8 cellular contexts compared by ENCODE assay signal in the genomic region with DNA sequence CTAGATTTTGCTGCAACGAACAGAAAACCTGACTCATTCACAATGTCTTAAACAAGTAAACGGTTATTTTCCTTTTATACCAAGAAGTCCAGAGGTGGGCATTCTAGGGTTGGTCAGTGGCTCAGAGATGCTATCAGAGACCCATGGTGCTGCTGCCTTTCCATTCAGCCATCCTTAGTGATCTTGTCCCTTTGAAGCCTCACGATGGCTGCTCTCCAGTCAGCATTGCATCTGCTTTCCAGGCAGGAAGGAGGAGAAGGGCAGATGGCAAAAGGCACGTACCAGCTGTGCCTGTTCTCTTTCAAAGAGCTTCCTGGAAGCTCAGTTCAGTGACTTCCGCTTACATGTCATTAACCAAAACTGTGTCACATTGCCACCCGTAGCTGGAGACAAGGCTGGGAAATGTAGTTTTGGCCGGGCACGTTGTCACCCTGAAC. TPM values are rescaled to one million over a fixed set of nuclear protein-coding genes. Genes with fewer than 3 reads are reported as not detected.
A peak's percentile ranks its signal among the peaks of the same experiment; 100 is the strongest.
DNase-seq lines count a peak whose midpoint lies in the region; ATAC-seq and TF ChIP-seq lines count a peak whose summit lies in the region.

No MANE protein-coding gene starts in this region.

- peaks cover 20% of the 10 kb centered on the region for H3K4me1 Mint-ChIP-seq in activated CD4-positive, alpha-beta memory T cell treated with anti-CD3 and anti-CD28 coated beads, Interleukin-2, amount 10 ng/mL, durations not matched to agents 7 days and 5 days

- H3K9me3 Mint-ChIP-seq in activated CD4-positive, alpha-beta memory T cell treated with anti-CD3 and anti-CD28 coated beads, Interleukin-2, amount 10 ng/mL, durations not matched to agents 7 days and 5 days = no peaks in the 10 kb centered on the region

- CTCF ChIA-PET in activated CD4-positive, alpha-beta memory T cell treated with anti-CD3 and anti-CD28 coated beads, Interleukin-2, amount 10 ng/mL, durations not matched to agents 7 days and 5 days (lab: Charles Lee) = interaction anchor here (0.9 to 3.2 kb wide), 4 partner anchors 29 to 183 kb away, joined by 3 to 11 read pairs (median 6); partner anchors contain the start of gene INTS6

- peak overlapping the region; percentile 71 for H3K4me3 Mint-ChIP-seq in activated CD4-positive, alpha-beta memory T cell treated with anti-CD3 and anti-CD28 coated beads, Interleukin-2, amount 10 ng/mL, durations not matched to agents 7 days and 5 days

- H3K27me3 Mint-ChIP-seq in activated CD4-positive, alpha-beta memory T cell treated with anti-CD3 and anti-CD28 coated beads, Interleukin-2, amount 10 ng/mL, durations not matched to agents 7 days and 5 days = no peaks in the 10 kb centered on the region

- peak; percentile 87 for ATAC-seq in GM21786 (IDR thresholded peaks at IDR 0.05; ENCODE audit: unreplicated experiment)

- POLR2A ChIA-PET in activated CD4-positive, alpha-beta memory T cell treated with anti-CD3 and anti-CD28 coated beads, Interleukin-2, amount 10 ng/mL, durations not matched to agents 7 days and 5 days (lab: Charles Lee) = interaction anchor here (0.7 to 3.3 kb wide), 10 partner anchors 11 to 189 kb away, joined by 3 to 48 read pairs (median 6); partner anchors contain the start of gene INTS6

- peak overlapping the region; percentile 90 for H3K27ac Mint-ChIP-seq in activated CD4-positive, alpha-beta memory T cell treated with anti-CD3 and anti-CD28 coated beads, Interleukin-2, amount 10 ng/mL, durations not matched to agents 7 days and 5 days

- peak; percentile 46 for DNase-seq in NCI-H1092 (lab: John Stamatoyannopoulos, UW)
- DNase-seq in activated CD4-positive, alpha-beta memory T cell treated with anti-CD3 and anti-CD28 coated beads, Interleukin-2, amount 10 ng/mL, durations not matched to agents 7 days and 5 days = peak; percentile 62
- peak; percentile 65 to 71 for DNase-seq in foreskin fibroblast
- peak; percentile 59 for DNase-seq in stimulated activated CD4-positive, alpha-beta T cell treated with anti-CD3 and anti-CD28 coated beads, Interleukin-15, amount 100 ng/mL, for 24 hours
- DNase-seq in kidney glomerular epithelial cell (lab: John Stamatoyannopoulos, UW) = no peak
- no peak for DNase-seq in DMS114 treated with DMSO at 0.1 percent for 48 hours (lab: John Stamatoyannopoulos, UW; ENCODE audit: unreplicated experiment)

- peaks cover 2% of the 10 kb centered on the region for H3K36me3 Mint-ChIP-seq in activated CD4-positive, alpha-beta memory T cell treated with anti-CD3 and anti-CD28 coated beads, Interleukin-2, amount 10 ng/mL, durations not matched to agents 7 days and 5 days (ENCODE audit: low read depth)

- TF ChIP-seq CTCF in GM12875 (IDR thresholded peaks at IDR 0.05; ENCODE audit: borderline replicate concordance, insufficient read depth, low read depth, low read length) (no peak), foreskin fibroblast (IDR thresholded peaks at IDR 0.05; ENCODE audit: low read depth, low read length) (no peak)

- H3K4me3 ChIP-seq in GM12875 (ENCODE audit: low read depth, low read length) (peak overlapping the region; percentile 49), foreskin fibroblast (ENCODE audit: low read depth in 1 of 2, low read length in 2 of 2) (peak overlapping the region in 1 of 2 donors; percentile 36)

RNA-seq across cellular contexts. Expression of gene WDFY2, which starts 30.1 kb away (rescaled TPM):
- 10 to 100 TPM; 12.2 to 14.1 TPM for total RNA-seq in activated CD4-positive, alpha-beta memory T cell treated with anti-CD3 and anti-CD28 coated beads, Interleukin-2, amount 10 ng/mL, durations not matched to agents 7 days and 5 days

Comparison
In these comparisons a context has a peak if more than half of its experiments do, and no peak if none do; other contexts are left out.
1. DNase-seq: peak in NCI-H1092 (single experiment), activated CD4-positive, alpha-beta memory T cell treated with anti-CD3 and anti-CD28 coated beads, Interleukin-2, amount 10 ng/mL, durations not matched to agents 7 days and 5 days (single experiment), foreskin fibroblast (2 of 2) and stimulated activated CD4-positive, alpha-beta T cell treated with anti-CD3 and anti-CD28 coated beads, Interleukin-15, amount 100 ng/mL, for 24 hours (single experiment); none in kidney glomerular epithelial cell (single experiment) and DMS114 treated with DMSO at 0.1 percent for 48 hours (single experiment).